Comparison of ENCODE assay signal across 1 cellular context in genomic region chr2:219440388-219441256, GRCh38.
TF ChIP-seq lines count a peak whose summit lies in the region.

No MANE protein-coding gene starts in this region.

TF ChIP-seq in SK-N-SH, 30 proteins besides CTCF, POLR2A, EP300 and RAD21 (continued from another document):
- TF ChIP-seq IRF3 (IDR thresholded peaks at IDR 0.05; ENCODE audit: low read depth, low read length) (no peak), CHD2 (IDR thresholded peaks at IDR 0.05; ENCODE audit: low read length, partially characterized antibody) (no peak)
